ENCODE assay signal across 8 cellular contexts in the genomic region with DNA sequence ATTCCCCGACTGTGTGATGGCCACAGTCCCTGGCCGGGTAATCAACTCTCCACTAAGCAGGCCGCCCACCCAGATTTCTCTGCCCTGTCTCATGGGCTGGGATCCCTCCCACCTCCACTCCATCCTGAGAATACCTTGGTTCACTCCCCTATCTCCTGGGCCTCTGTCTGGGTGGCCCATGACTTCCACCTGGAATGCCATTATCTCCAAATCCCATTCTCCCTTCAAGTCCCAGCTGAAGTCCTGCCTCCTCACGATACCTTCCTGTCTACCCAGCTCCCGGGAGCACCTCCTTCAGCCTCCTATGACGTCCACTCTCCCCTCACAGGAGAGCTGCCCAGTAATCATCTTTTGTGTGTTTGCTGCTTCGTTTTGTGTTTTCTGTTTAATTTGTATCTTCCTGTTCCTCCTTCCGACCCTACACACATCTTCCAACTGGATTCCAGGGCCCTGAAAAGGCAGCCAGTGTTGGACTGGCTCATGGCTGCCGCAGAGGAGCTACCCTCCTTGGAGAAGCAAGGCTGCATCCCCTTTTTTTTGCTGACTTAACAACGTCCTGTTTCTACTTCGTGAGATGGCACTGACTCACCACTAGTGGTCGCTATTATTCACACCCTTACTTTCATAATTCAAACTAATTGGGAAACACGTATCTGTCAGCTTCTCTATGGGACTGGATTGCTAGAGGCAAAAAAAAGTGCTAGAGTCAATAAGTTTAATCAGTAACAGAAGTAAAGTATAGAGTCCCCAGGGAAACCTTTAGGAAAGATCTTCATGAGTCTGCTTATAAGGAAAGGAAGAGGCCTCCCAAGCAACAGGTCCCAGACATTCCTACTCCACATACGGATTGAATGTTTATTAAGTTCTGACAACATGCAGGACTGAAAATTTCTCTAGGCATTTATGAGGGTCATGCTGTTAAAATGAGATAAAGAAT.
DNase-seq lines count a peak whose midpoint lies in the region; ATAC-seq, FAIRE-seq and TF ChIP-seq lines count a peak whose summit lies in the region.

No MANE protein-coding gene starts in this region.

- WGBS in ovary, 3 donors = 49% methylated on average over 14 of the region's 14 CpGs

- ATAC-seq in SK-N-SH treated with all-trans-retinoic acid at 6 μM for 48 hours (peak; percentile 81), GM21447 (IDR thresholded peaks at IDR 0.05; ENCODE audit: unreplicated experiment) (no peak)

- no peaks in the 10 kb centered on the region for H3K4me1 ChIP-seq in BE2C
- no peaks in the 10 kb centered on the region for H3K4me1 ChIP-seq in ovary (ENCODE audit: insufficient read depth)

- TF ChIP-seq CTCF in BE2C (IDR thresholded peaks at IDR 0.05; ENCODE audit: low read depth, low read length) (peak; percentile 72), fibroblast of villous mesenchyme (IDR thresholded peaks at IDR 0.05; ENCODE audit: insufficient read depth, low read depth, low read length) (peak; percentile 85), ovary (IDR thresholded peaks at IDR 0.05) (peak; percentile 38 to 64 (median 52))

- H3K9me3 ChIP-seq in BE2C (no peaks in the 10 kb centered on the region), ovary (no peaks in the 10 kb centered on the region)

- FAIRE-seq in GM12892 (lab: Jason Lieb, UNC) = peak; percentile 92

- H3K27ac ChIP-seq in ovary = no peak overlapping the region

- intact Hi-C loops in ovary (cut with DNase I) = loop anchor here in 2 of 4 donors (5.0 to 10.0 kb wide), 3 partner anchors 167 to 567 kb away; partner anchors contain the start of gene GATA6 (in 1 of the 2)

- DNase-seq in BE2C (no peak), GM12892 (ENCODE audit: insufficient read length) (peak; percentile 27), HuH-7 (ENCODE audit: low spot score) (peak; percentile 60), fibroblast of villous mesenchyme (ENCODE audit: low read depth) (peak; percentile 59), ovary (peak in 2 of 5 donors; percentile 19 to 38), DMS79 (lab: John Stamatoyannopoulos, UW) (no peak)

- H3K4me3 ChIP-seq in BE2C (ENCODE audit: low read depth, low read length) (no peak overlapping the region), fibroblast of villous mesenchyme (ENCODE audit: low read depth, low read length) (no peak overlapping the region), ovary (no peak overlapping the region)

- H3K36me3 ChIP-seq in BE2C (no peaks in the 10 kb centered on the region), ovary (no peaks in the 10 kb centered on the region)

- no peak for TF ChIP-seq POLR2A in GM12892 (IDR thresholded peaks at IDR 0.05; ENCODE audit: low read depth, low read length)
- TF ChIP-seq POLR2A in ovary (IDR thresholded peaks at IDR 0.05) = no peak

- no peak for TF ChIP-seq EP300 in ovary (IDR thresholded peaks at IDR 0.05)

- H3K27me3 ChIP-seq in BE2C = no peaks in the 10 kb centered on the region
- H3K27me3 ChIP-seq in ovary = no peaks in the 10 kb centered on the region

TF ChIP-seq in SK-N-SH treated with all-trans-retinoic acid at 6 μM for 48 hours, 23 proteins besides CTCF, POLR2A, EP300 and RAD21:
- TF ChIP-seq ARNTL (CRISPR knock-in tag; IDR thresholded peaks at IDR 0.05; ENCODE audit: borderline replicate concordance, low read depth) (no peak), ESRRG (CRISPR knock-in tag; IDR thresholded peaks at IDR 0.05) (no peak), RARB (CRISPR knock-in tag; IDR thresholded peaks at IDR 0.05) (no peak), ZFP3 (CRISPR knock-in tag; IDR thresholded peaks at IDR 0.05) (no peak), BACH2 (CRISPR knock-in tag; IDR thresholded peaks at IDR 0.05; ENCODE audit: borderline replicate concordance) (no peak), ZNF70 (CRISPR knock-in tag; IDR thresholded peaks at IDR 0.05) (no peak)

Comparison
In these comparisons a context has a peak if more than half of its experiments do, and no peak if none do; other contexts are left out.
1. DNase-seq: peak in GM12892 (single experiment), HuH-7 (single experiment) and fibroblast of villous mesenchyme (single experiment); none in BE2C (single experiment) and DMS79 (single experiment).
2. Peak in every context shown above with its lines, with median percentiles within 50 percentile points of each other: CTCF ChIP-seq.